Comparison of ENCODE assay signal across 26 cellular contexts in the genomic region with DNA sequence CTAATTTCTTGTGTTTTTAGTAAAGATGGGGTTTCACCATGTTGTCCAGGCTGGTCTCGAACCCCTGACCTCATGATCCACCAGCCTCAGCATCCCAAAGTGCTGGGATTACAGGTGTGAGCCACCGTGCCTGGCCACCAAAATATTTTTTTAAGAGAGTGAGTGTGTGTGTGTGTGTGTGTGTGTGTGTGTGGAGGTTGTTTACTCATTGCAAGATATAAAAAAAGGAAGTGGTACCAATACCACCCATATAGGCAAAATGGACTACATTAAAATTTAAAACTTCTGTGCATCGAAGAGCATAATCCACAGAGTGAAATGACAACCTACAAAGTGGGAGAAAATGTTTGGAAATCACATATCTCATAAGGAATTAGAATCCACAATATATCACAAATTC. TPM values are rescaled to one million over a fixed set of nuclear protein-coding genes. Genes with fewer than 3 reads are reported as not detected.
DNase-seq lines count a peak whose midpoint lies in the region; ATAC-seq, FAIRE-seq and TF ChIP-seq lines count a peak whose summit lies in the region.
"Had no signal": no experiment of that assay in that cellular context is flagged by ENCODE, and none has a peak within 500 bp of the region (broad histone marks: within the 10 kb centered on the region; RNA-seq: fewer than 3 reads in every experiment).

No MANE protein-coding gene starts in this region.

- H3K4me1 ChIP-seq in GM12878 (ENCODE audit: control insufficient read depth, insufficient read depth, low read length), result peaks cover 33% of the 10 kb centered on the region
- H3K4me1 ChIP-seq: SJSA1 had no signal

- POLR2A ChIA-PET in activated CD8-positive, alpha-beta T cell treated with anti-CD3 and anti-CD28 coated beads, Interleukin-2, amount 10 ng/mL, durations not matched to agents 7 days and 5 days (lab: Charles Lee), result no interaction called here
- POLR2A ChIA-PET in activated CD8-positive, alpha-beta T cell treated with anti-CD3 and anti-CD28 coated beads for 36 hours (lab: Charles Lee), result no interaction called here
- POLR2A ChIA-PET in GM12878 (lab: Charles Lee), result no interaction called here
- POLR2A ChIA-PET in MCF 10A (lab: Yijun Ruan, JAX), result no interaction called here

- no peaks in the 10 kb centered on the region for H3K36me3 ChIP-seq in GM12878 (ENCODE audit: control insufficient read depth in 2 of 2, insufficient read depth in 2 of 2, low read length in 1 of 2)
- H3K36me3 ChIP-seq: BLaER1, SJSA1 had no signal

- H3K27ac ChIP-seq in GM12878 (ENCODE audit: control insufficient read depth, insufficient read depth), result no peak overlapping the region
- H3K27ac ChIP-seq: BLaER1, RWPE1, SJSA1 had no signal

- H3K9me3 Mint-ChIP-seq in activated CD8-positive, alpha-beta T cell treated with anti-CD3 and anti-CD28 coated beads, Interleukin-2, amount 10 ng/mL, durations not matched to agents 7 days and 5 days (ENCODE audit: insufficient read depth), result peaks cover 4% of the 10 kb centered on the region
- no peaks in the 10 kb centered on the region for H3K9me3 Mint-ChIP-seq in activated CD8-positive, alpha-beta T cell treated with anti-CD3 and anti-CD28 coated beads for 36 hours
- H3K9me3 Mint-ChIP-seq in IgD-negative memory B cell, result no peaks in the 10 kb centered on the region
- no peaks in the 10 kb centered on the region for H3K9me3 Mint-ChIP-seq in stimulated activated effector memory CD8-positive, alpha-beta T cell treated with anti-CD3 and anti-CD28 coated beads, Interleukin-12 subunit alpha, Interleukin-12 subunit beta, amount 100 ng/mL, for 72 hours
- H3K9me3 Mint-ChIP-seq in MCF 10A (ENCODE audit: unreplicated experiment), result no peaks in the 10 kb centered on the region

- CTCF ChIA-PET in activated CD8-positive, alpha-beta T cell treated with anti-CD3 and anti-CD28 coated beads, Interleukin-2, amount 10 ng/mL, durations not matched to agents 7 days and 5 days (lab: Charles Lee), result interaction anchor here (1.1 to 1.4 kb wide), 2 partner anchors 63 to 167 kb away, joined by 3 to 6 read pairs; a partner anchor contains a TSS
- CTCF ChIA-PET in activated CD8-positive, alpha-beta T cell treated with anti-CD3 and anti-CD28 coated beads for 36 hours (lab: Charles Lee), result interaction anchor here (1.0 kb wide), 1 partner anchor 76 kb away, joined by 3 read pairs; no protein-coding TSS in a partner anchor
- CTCF ChIA-PET in GM12878 (lab: Yijun Ruan, JAX) (interaction anchor here (0.6 to 1.9 kb wide), 3 partner anchors 197 to 1957 kb away, joined by 3 to 6 read pairs (median 5); no protein-coding TSS in a partner anchor), MCF 10A (lab: Yijun Ruan, JAX) (no interaction called here)

- no peak overlapping the region for H3K4me3 Mint-ChIP-seq in activated CD8-positive, alpha-beta T cell treated with anti-CD3 and anti-CD28 coated beads, Interleukin-2, amount 10 ng/mL, durations not matched to agents 7 days and 5 days
- H3K4me3 Mint-ChIP-seq in activated CD8-positive, alpha-beta T cell treated with anti-CD3 and anti-CD28 coated beads for 36 hours, result no peak overlapping the region
- H3K4me3 Mint-ChIP-seq in IgD-negative memory B cell, result peak overlapping the region in 3 of 4 donors; percentile 13 to 66 (median 41)
- no peak overlapping the region for H3K4me3 Mint-ChIP-seq in stimulated activated effector memory CD8-positive, alpha-beta T cell treated with anti-CD3 and anti-CD28 coated beads, Interleukin-12 subunit alpha, Interleukin-12 subunit beta, amount 100 ng/mL, for 72 hours
- no peak overlapping the region for H3K4me3 Mint-ChIP-seq in MCF 10A (ENCODE audit: unreplicated experiment)

- no peak for TF ChIP-seq POLR2A in GM12878 (IDR thresholded peaks at IDR 0.05; ENCODE audit: low read depth, low read length)

- TF ChIP-seq EP300 in GM12878 (IDR thresholded peaks at IDR 0.05; ENCODE audit: borderline replicate concordance in 1 of 2, control insufficient read depth in 1 of 2, low read depth in 2 of 2, low read length in 2 of 2), result 0 out of 4 replicates have a peak, but pooled peaks of 1 of the 2 experiments have one; percentile 12

- H3K79me2 ChIP-seq in GM12878 (ENCODE audit: control insufficient read depth, insufficient read depth, low read length), result no peaks in the 10 kb centered on the region

- TF ChIP-seq CTCF in activated CD8-positive, alpha-beta T cell treated with anti-CD3 and anti-CD28 coated beads for 36 hours (IDR thresholded peaks at IDR 0.05), result no peak
- TF ChIP-seq CTCF in GM12878 (IDR thresholded peaks at IDR 0.05 in 2 of 3, conservative IDR thresholded peaks at IDR 0.05 in 1 of 3; ENCODE audit: control insufficient read depth in 2 of 3, extremely low read depth in 1 of 3, insufficient read depth in 1 of 3, low read depth in 3 of 3, low read length in 3 of 3) (no peak), MCF 10A (IDR thresholded peaks at IDR 0.05; ENCODE audit: unreplicated experiment) (no peak)

- peaks cover 2% of the 10 kb centered on the region for H3K36me3 Mint-ChIP-seq in activated CD8-positive, alpha-beta T cell treated with anti-CD3 and anti-CD28 coated beads, Interleukin-2, amount 10 ng/mL, durations not matched to agents 7 days and 5 days (ENCODE audit: low read depth)
- H3K36me3 Mint-ChIP-seq in activated CD8-positive, alpha-beta T cell treated with anti-CD3 and anti-CD28 coated beads for 36 hours (ENCODE audit: low read depth), result no peaks in the 10 kb centered on the region
- H3K36me3 Mint-ChIP-seq in IgD-negative memory B cell (no peaks in the 10 kb centered on the region), MCF 10A (ENCODE audit: insufficient read depth, unreplicated experiment) (no peaks in the 10 kb centered on the region)
- H3K36me3 Mint-ChIP-seq in stimulated activated effector memory CD8-positive, alpha-beta T cell treated with anti-CD3 and anti-CD28 coated beads, Interleukin-12 subunit alpha, Interleukin-12 subunit beta, amount 100 ng/mL, for 72 hours, result no peaks in the 10 kb centered on the region

- intact Hi-C loops in activated CD8-positive, alpha-beta T cell treated with anti-CD3 and anti-CD28 coated beads for 36 hours (cut with micrococcal nuclease), result loop anchor here (10.0 kb wide), 1 partner anchor 187 kb away; a partner anchor contains a TSS
- intact Hi-C loops in GM12878 (cut with micrococcal nuclease; ENCODE audit: unreplicated experiment), result loop anchor here (5.0 kb wide), 1 partner anchor 185 kb away; a partner anchor contains a TSS
- intact Hi-C loops in MCF 10A (cut with micrococcal nuclease), result no loop called here

- no peak overlapping the region for H3K4me2 ChIP-seq in GM12878 (ENCODE audit: control insufficient read depth, insufficient read depth)
- H3K4me2 ChIP-seq: BLaER1 had no signal

- H4K20me1 ChIP-seq in GM12878 (ENCODE audit: control insufficient read depth, insufficient read depth), result no peaks in the 10 kb centered on the region
- H4K20me1 ChIP-seq: BLaER1 had no signal

- H3K4me1 Mint-ChIP-seq in activated CD8-positive, alpha-beta T cell treated with anti-CD3 and anti-CD28 coated beads, Interleukin-2, amount 10 ng/mL, durations not matched to agents 7 days and 5 days (ENCODE audit: low read depth), result peaks cover 66% of the 10 kb centered on the region
- peaks cover 46% of the 10 kb centered on the region for H3K4me1 Mint-ChIP-seq in activated CD8-positive, alpha-beta T cell treated with anti-CD3 and anti-CD28 coated beads for 36 hours (ENCODE audit: low read depth)
- H3K4me1 Mint-ChIP-seq in IgD-negative memory B cell (peaks cover 32 to 43% (median 33%) of the 10 kb centered on the region in 3 donors), MCF 10A (ENCODE audit: insufficient read depth, unreplicated experiment) (no peaks in the 10 kb centered on the region)
- H3K4me1 Mint-ChIP-seq in stimulated activated effector memory CD8-positive, alpha-beta T cell treated with anti-CD3 and anti-CD28 coated beads, Interleukin-12 subunit alpha, Interleukin-12 subunit beta, amount 100 ng/mL, for 72 hours, result peaks cover 41% of the 10 kb centered on the region

- H3K27ac Mint-ChIP-seq in activated CD8-positive, alpha-beta T cell treated with anti-CD3 and anti-CD28 coated beads, Interleukin-2, amount 10 ng/mL, durations not matched to agents 7 days and 5 days, result peak overlapping the region; percentile 31
- no peak overlapping the region for H3K27ac Mint-ChIP-seq in activated CD8-positive, alpha-beta T cell treated with anti-CD3 and anti-CD28 coated beads for 36 hours
- H3K27ac Mint-ChIP-seq in IgD-negative memory B cell, result peak overlapping the region; percentile 6 to 76 (median 60)
- H3K27ac Mint-ChIP-seq in stimulated activated effector memory CD8-positive, alpha-beta T cell treated with anti-CD3 and anti-CD28 coated beads, Interleukin-12 subunit alpha, Interleukin-12 subunit beta, amount 100 ng/mL, for 72 hours, result peak overlapping the region; percentile 61
- H3K27ac Mint-ChIP-seq in MCF 10A (ENCODE audit: low read depth, unreplicated experiment), result no peak overlapping the region

- in situ Hi-C loops in GM12878 (cut with MboI), result no loop called here

- 46% methylated on average over 3 of the region's 3 CpGs for WGBS in GM12878 (ENCODE audit: insufficient coverage, insufficient replicate concordance, low lambda C conversion rate, missing lambda C conversion rate)

- no peak overlapping the region for H3K4me3 ChIP-seq in GM12878
- H3K4me3 ChIP-seq: BLaER1, SJSA1 had no signal

- no peak for FAIRE-seq in GM12878 (lab: Jason Lieb, UNC)

- RAD21 ChIA-PET in GM12878 (lab: Charles Lee; ENCODE audit: unreplicated experiment), result no interaction called here

- TF ChIP-seq RAD21 in GM12878 (IDR thresholded peaks at IDR 0.05; ENCODE audit: insufficient read depth, low read depth, low read length), result no peak

- ATAC-seq in activated CD8-positive, alpha-beta T cell treated with anti-CD3 and anti-CD28 coated beads, Interleukin-2, amount 10 ng/mL, durations not matched to agents 7 days and 5 days, result no peak
- no peak for ATAC-seq in activated CD8-positive, alpha-beta T cell treated with anti-CD3 and anti-CD28 coated beads for 36 hours
- ATAC-seq in GM12878, result peak; percentile 51
- ATAC-seq in stimulated activated effector memory CD8-positive, alpha-beta T cell treated with anti-CD3 and anti-CD28 coated beads, Interleukin-12 subunit alpha, Interleukin-12 subunit beta, amount 100 ng/mL, for 72 hours, result no peak
- ATAC-seq: PC-3 had no signal

- BruUV-seq in GM12878 (replicated peaks; lab: Mats Ljungman, UMichigan) (no TSS peak), MCF 10A (replicated peaks; lab: Mats Ljungman, UMichigan) (no TSS peak)

- SMC1A ChIA-PET in GM12878 (lab: Charles Lee; ENCODE audit: uncharacterized antibody, unreplicated experiment), result interaction anchor here (1.4 kb wide), 1 partner anchor 81 kb away, joined by 4 read pairs; no protein-coding TSS in a partner anchor

- peaks cover 0 to 3% of the 10 kb centered on the region in 2 experiments; a peak in 2 of 4 replicates for H3K27me3 ChIP-seq in GM12878 (replicated peaks in 1 of 2; ENCODE audit: control insufficient read depth in 2 of 2, insufficient read depth in 2 of 2, low read length in 1 of 2)

- no peaks in the 10 kb centered on the region for H3K27me3 Mint-ChIP-seq in activated CD8-positive, alpha-beta T cell treated with anti-CD3 and anti-CD28 coated beads, Interleukin-2, amount 10 ng/mL, durations not matched to agents 7 days and 5 days (ENCODE audit: low read depth)
- peaks cover 2% of the 10 kb centered on the region for H3K27me3 Mint-ChIP-seq in activated CD8-positive, alpha-beta T cell treated with anti-CD3 and anti-CD28 coated beads for 36 hours
- H3K27me3 Mint-ChIP-seq in IgD-negative memory B cell (peaks cover 3% of the 10 kb centered on the region), MCF 10A (ENCODE audit: insufficient read depth, unreplicated experiment) (peaks cover 22% of the 10 kb centered on the region)

- H3K9ac ChIP-seq in GM12878 (ENCODE audit: control insufficient read depth, insufficient read depth, low read length), result no peak overlapping the region
- H3K9ac ChIP-seq: BLaER1 had no signal

- H2AFZ ChIP-seq in GM12878 (ENCODE audit: control insufficient read depth, low read depth, low read length), result no peak overlapping the region

- no peaks in the 10 kb centered on the region for H3K9me3 ChIP-seq in GM12878 (replicated peaks; ENCODE audit: control insufficient read depth, insufficient read depth, low read length)
- H3K9me3 ChIP-seq: BLaER1, SJSA1 had no signal

- DNase-seq in activated CD8-positive, alpha-beta T cell treated with anti-CD3 and anti-CD28 coated beads, Interleukin-2, amount 10 ng/mL, durations not matched to agents 7 days and 5 days, result no peak
- no peak for DNase-seq in activated CD8-positive, alpha-beta T cell treated with anti-CD3 and anti-CD28 coated beads for 36 hours
- DNase-seq in GM12878 (ENCODE audit: low read depth, low spot score), result no peak
- no peak for DNase-seq in stimulated activated effector memory CD8-positive, alpha-beta T cell treated with anti-CD3 and anti-CD28 coated beads, Interleukin-12 subunit alpha, Interleukin-12 subunit beta, amount 100 ng/mL, for 72 hours (ENCODE audit: low spot score in 2 of 2)
- no peak for DNase-seq in stimulated activated CD4-positive, alpha-beta T cell treated with anti-CD3 and anti-CD28 coated beads, Interleukin-12 subunit alpha, Interleukin-12 subunit beta, amount 100 ng/mL, for 4 hours
- DNase-seq in MCF 10A (ENCODE audit: unreplicated experiment), result no peak
- no peak for DNase-seq in DMS53 (lab: John Stamatoyannopoulos, UW)
- DNase-seq: DMS 273 treated with DMSO at 0.1 percent for 48 hours; GF-D8; H7; IMR-90; Kasumi-1; NCI-H1436; NCI-H2029; NCI-H2171; NCI-H446; NCI-H69; NK-92 treated with Interleukin-12 subunit alpha and Interleukin-12 subunit beta, amount 100 ng/mL, for 24 hours; PC-3 had no signal

RNA-seq across cellular contexts. Expression of a gene that starts 15.5 kb away (rescaled TPM):
- total RNA-seq in activated CD8-positive, alpha-beta T cell treated with anti-CD3 and anti-CD28 coated beads, Interleukin-2, amount 10 ng/mL, durations not matched to agents 7 days and 5 days, result not detected
- not detected for total RNA-seq in activated CD8-positive, alpha-beta T cell treated with anti-CD3 and anti-CD28 coated beads for 36 hours
- not detected for polyA plus RNA-seq in IgD-negative memory B cell
- not detected in 2 replicates for total RNA-seq in GM12878 (2013; cell fraction: nucleolus; rRNA removed)
- total RNA-seq in GM12878 (2014; rRNA removed), result not detected in 2 replicates
- not detected in 2 replicates for total RNA-seq in GM12878 (2014; rRNA removed; fragmentation: Illumina TruSeq; extraction: Trizol)
- total RNA-seq in GM12878 (2021), result not detected in 2 replicates
- not detected for polyA plus RNA-seq in GM12878 (2011; ENCODE audit: low read depth)
- polyA plus RNA-seq in GM12878 (2011; rRNA removed), result not detected in 2 replicates
- not detected in 2 replicates for polyA plus RNA-seq in GM12878 (2011; cell fraction: cytosol; rRNA removed)
- not detected in 2 replicates for polyA plus RNA-seq in GM12878 (2011; cell fraction: nucleus; rRNA removed)
- polyA plus RNA-seq in GM12878 (2012), result not detected in 2 replicates
- polyA plus RNA-seq in GM12878 (2014; fragmentation: Illumina TruSeq; extraction: Trizol), result not detected in 2 replicates
- polyA plus RNA-seq in GM12878 (2014; fragmentation: Nextera tagmentation; extraction: Ambion mirVana), result not detected
- polyA plus RNA-seq in GM12878 (2014; rRNA removed), result not detected in 2 replicates
- polyA plus RNA-seq in GM12878 (2016; fragmentation: Nextera tagmentation; extraction: Ambion mirVana), result not detected
- polyA minus RNA-seq in GM12878 (2011; rRNA and poly(A)+ RNA removed), result not detected in 2 replicates
- polyA minus RNA-seq in GM12878 (2011; cell fraction: cytosol; rRNA and poly(A)+ RNA removed), result not detected in 2 replicates
- not detected in 2 replicates for polyA minus RNA-seq in GM12878 (2011; cell fraction: nucleus; rRNA and poly(A)+ RNA removed)
- total RNA-seq in MCF 10A (2022), result not detected in 2 replicates
- total RNA-seq: A172, Daoy, H7, HT1080, IMR-90, PC-3, SJSA1 had no signal
- polyA plus RNA-seq: IMR-90 had no signal

RNA-seq across cellular contexts. Expression of a gene that starts 23.5 kb away (rescaled TPM):
- 1 to 10 TPM; 4.8 to 6.3 TPM for total RNA-seq in activated CD8-positive, alpha-beta T cell treated with anti-CD3 and anti-CD28 coated beads, Interleukin-2, amount 10 ng/mL, durations not matched to agents 7 days and 5 days
- total RNA-seq in activated CD8-positive, alpha-beta T cell treated with anti-CD3 and anti-CD28 coated beads for 36 hours, result under 1 TPM; 0.47 TPM
- polyA plus RNA-seq in IgD-negative memory B cell (0.55 TPM), GM12878 (2011; rRNA removed) (not detected in 2 replicates), GM12878 (2014; fragmentation: Illumina TruSeq; extraction: Trizol) (not detected in 2 replicates), GM12878 (2014; fragmentation: Nextera tagmentation; extraction: Ambion mirVana) (under 1 TPM in 1 of 2 experiments, not detected in 1; 0.07 TPM), GM12878 (2014; rRNA removed) (not detected in 2 replicates), GM12878 (2016; fragmentation: Nextera tagmentation; extraction: Ambion mirVana) (not detected)
- not detected in 2 replicates for total RNA-seq in GM12878 (2013; cell fraction: nucleolus; rRNA removed)
- total RNA-seq in GM12878 (2014; rRNA removed) (not detected in 2 replicates), GM12878 (2014; rRNA removed; fragmentation: Illumina TruSeq; extraction: Trizol) (not detected in 2 replicates), GM12878 (2021) (0.21 TPM in 1 of 2 replicates, not detected in the other), MCF 10A (2022) (not detected in 2 replicates)
- not detected for polyA plus RNA-seq in GM12878 (2011; ENCODE audit: low read depth)
- not detected in 2 replicates for polyA plus RNA-seq in GM12878 (2011; cell fraction: cytosol; rRNA removed)
- polyA plus RNA-seq in GM12878 (2011; cell fraction: nucleus; rRNA removed), result not detected in 2 replicates
- not detected in 2 replicates for polyA plus RNA-seq in GM12878 (2012)
- not detected in 2 replicates for polyA minus RNA-seq in GM12878 (2011; rRNA and poly(A)+ RNA removed)
- not detected in 2 replicates for polyA minus RNA-seq in GM12878 (2011; cell fraction: cytosol; rRNA and poly(A)+ RNA removed)
- not detected in 2 replicates for polyA minus RNA-seq in GM12878 (2011; cell fraction: nucleus; rRNA and poly(A)+ RNA removed)
- total RNA-seq: Daoy, H7, HT1080, IMR-90, PC-3, SJSA1 had no signal
- polyA plus RNA-seq: IMR-90 had no signal

RNA-seq across cellular contexts. Expression of a gene that starts 51.2 kb away (rescaled TPM):
- total RNA-seq in activated CD8-positive, alpha-beta T cell treated with anti-CD3 and anti-CD28 coated beads, Interleukin-2, amount 10 ng/mL, durations not matched to agents 7 days and 5 days, result not detected
- total RNA-seq in activated CD8-positive, alpha-beta T cell treated with anti-CD3 and anti-CD28 coated beads for 36 hours, result not detected
- polyA plus RNA-seq in IgD-negative memory B cell (not detected), GM12878 (2011; rRNA removed) (not detected in 2 replicates), GM12878 (2014; fragmentation: Illumina TruSeq; extraction: Trizol) (not detected in 2 replicates), GM12878 (2014; fragmentation: Nextera tagmentation; extraction: Ambion mirVana) (not detected), GM12878 (2014; rRNA removed) (not detected in 2 replicates), GM12878 (2016; fragmentation: Nextera tagmentation; extraction: Ambion mirVana) (not detected)
- not detected in 2 replicates for total RNA-seq in GM12878 (2013; cell fraction: nucleolus; rRNA removed)
- total RNA-seq in GM12878 (2014; rRNA removed) (not detected in 2 replicates), GM12878 (2014; rRNA removed; fragmentation: Illumina TruSeq; extraction: Trizol) (not detected in 2 replicates), GM12878 (2021) (not detected in 2 replicates), MCF 10A (2022) (not detected in 2 replicates)
- not detected for polyA plus RNA-seq in GM12878 (2011; ENCODE audit: low read depth)
- not detected in 2 replicates for polyA plus RNA-seq in GM12878 (2011; cell fraction: cytosol; rRNA removed)
- polyA plus RNA-seq in GM12878 (2011; cell fraction: nucleus; rRNA removed), result not detected in 2 replicates
- not detected in 2 replicates for polyA plus RNA-seq in GM12878 (2012)
- not detected in 2 replicates for polyA minus RNA-seq in GM12878 (2011; rRNA and poly(A)+ RNA removed)
- not detected in 2 replicates for polyA minus RNA-seq in GM12878 (2011; cell fraction: cytosol; rRNA and poly(A)+ RNA removed)
- polyA minus RNA-seq in GM12878 (2011; cell fraction: nucleus; rRNA and poly(A)+ RNA removed), result not detected in 2 replicates
- total RNA-seq: A172, Daoy, H7, HT1080, IMR-90, PC-3, SJSA1 had no signal
- polyA plus RNA-seq: IMR-90 had no signal

Comparison
In these comparisons a context has a peak if more than half of its experiments do, and no peak if none do; other contexts are left out.
1. H3K27ac Mint-ChIP-seq: peak in activated CD8-positive, alpha-beta T cell treated with anti-CD3 and anti-CD28 coated beads, Interleukin-2, amount 10 ng/mL, durations not matched to agents 7 days and 5 days (single experiment), IgD-negative memory B cell (3 of 3) and stimulated activated effector memory CD8-positive, alpha-beta T cell treated with anti-CD3 and anti-CD28 coated beads, Interleukin-12 subunit alpha, Interleukin-12 subunit beta, amount 100 ng/mL, for 72 hours (single experiment); none in activated CD8-positive, alpha-beta T cell treated with anti-CD3 and anti-CD28 coated beads for 36 hours (single experiment) and MCF 10A (single experiment).
2. H3K4me3 Mint-ChIP-seq: peak in IgD-negative memory B cell (3 of 4); none in activated CD8-positive, alpha-beta T cell treated with anti-CD3 and anti-CD28 coated beads, Interleukin-2, amount 10 ng/mL, durations not matched to agents 7 days and 5 days (single experiment), activated CD8-positive, alpha-beta T cell treated with anti-CD3 and anti-CD28 coated beads for 36 hours (single experiment), stimulated activated effector memory CD8-positive, alpha-beta T cell treated with anti-CD3 and anti-CD28 coated beads, Interleukin-12 subunit alpha, Interleukin-12 subunit beta, amount 100 ng/mL, for 72 hours (single experiment) and MCF 10A (single experiment).